ENCODE assay signal across 21 cellular contexts in genomic region chr2:25615920-25616319, GRCh38. TPM values are rescaled to one million over a fixed set of nuclear protein-coding genes. Genes with fewer than 3 reads are reported as not detected.
A peak's percentile ranks its signal among the peaks of the same experiment; 100 is the strongest.
DNase-seq lines count a peak whose midpoint lies in the region; ATAC-seq and TF ChIP-seq lines count a peak whose summit lies in the region.
"Had no signal": no experiment of that assay in that cellular context is flagged by ENCODE, and none has a peak within 500 bp of the region (broad histone marks: within the 10 kb centered on the region; RNA-seq: fewer than 3 reads in every experiment).

No MANE protein-coding gene starts in this region.

- intact Hi-C loops in testis (cut with DNase I; ENCODE audit: low total_unique reads): no loop called here

- H3K4me2 ChIP-seq in Karpas-422 (ENCODE audit: low read depth, low read length, poor library complexity, severe bottlenecking): no peak overlapping the region

- DNase-seq in NCI-H146 (lab: John Stamatoyannopoulos, UW): peak; percentile 1
- no peak for DNase-seq in NCI-H146 treated with DMSO at 0.1 percent for 48 hours (lab: John Stamatoyannopoulos, UW; ENCODE audit: unreplicated experiment)
- DNase-seq in RWPE2 (ENCODE audit: low spot score): no peak
- DNase-seq in fibroblast of the aortic adventitia (ENCODE audit: low read depth): peak; percentile 14
- peak; percentile 42 for DNase-seq in testis
- no peak for DNase-seq in iPS-NIHi11 (ENCODE audit: low spot score)
- no peak for DNase-seq in GDM1 (lab: John Stamatoyannopoulos, UW)
- DNase-seq in Karpas-422: no peak
- DNase-seq: 8988T; BE2C; CD4-positive, CD25-positive, alpha-beta regulatory T cell; COR-L47; EL; HFFc6; Kasumi-1; NCI-H1092 treated with DMSO at 0.1 percent for 48 hours; NCI-H1694; NCI-H774; PC-3; RPMI8226; SIG-M5 had no signal

- no peaks in the 10 kb centered on the region for H3K9me2 ChIP-seq in Karpas-422 (replicated peaks; ENCODE audit: insufficient read depth, low read length)

- no peak for TF ChIP-seq POLR2A in testis (IDR thresholded peaks at IDR 0.05)

- no peak overlapping the region for H3K9ac ChIP-seq in Karpas-422 (ENCODE audit: low read length)

- H3K79me2 ChIP-seq in Karpas-422 (ENCODE audit: low read length): no peaks in the 10 kb centered on the region

- H3K36me3 ChIP-seq in RWPE2 (ENCODE audit: low read depth) (peaks cover 15% of the 10 kb centered on the region), testis (ENCODE audit: low read depth, missing control alignments) (no peaks in the 10 kb centered on the region), Karpas-422 (ENCODE audit: insufficient read depth, low read length) (no peaks in the 10 kb centered on the region)
- H3K36me3 ChIP-seq: BE2C had no signal

- H3K27ac ChIP-seq in RWPE2 (ENCODE audit: poor library complexity, severe bottlenecking): peak overlapping the region; percentile 97
- no peak overlapping the region for H3K27ac ChIP-seq in testis
- H3K27ac ChIP-seq in Karpas-422 (ENCODE audit: low read length): no peak overlapping the region

- H2AFZ ChIP-seq in Karpas-422 (ENCODE audit: low read length): no peak overlapping the region

- no peaks in the 10 kb centered on the region for H3K9me3 ChIP-seq in RWPE2 (ENCODE audit: severe bottlenecking)
- H3K9me3 ChIP-seq in testis: no peaks in the 10 kb centered on the region
- H3K9me3 ChIP-seq in Karpas-422 (ENCODE audit: low read length): no peaks in the 10 kb centered on the region
- H3K9me3 ChIP-seq: BE2C had no signal

- ATAC-seq in RWPE2 (ENCODE audit: low read depth): no peak
- ATAC-seq: PC-3 had no signal

- H4K20me1 ChIP-seq in Karpas-422 (ENCODE audit: insufficient read depth, low read depth, low read length): peaks cover 17% of the 10 kb centered on the region; the same call in 1 of the 2 replicates

- H3K4me1 ChIP-seq in RWPE2 (ENCODE audit: insufficient read depth, poor library complexity, severe bottlenecking) (peaks cover 40% of the 10 kb centered on the region), testis (peaks cover 13% of the 10 kb centered on the region), Karpas-422 (ENCODE audit: low read length) (no peaks in the 10 kb centered on the region)
- H3K4me1 ChIP-seq: BE2C had no signal

- H3K4me3 ChIP-seq in RWPE2 (ENCODE audit: severe bottlenecking) (no peak overlapping the region), fibroblast of the aortic adventitia (ENCODE audit: low read depth, low read length) (no peak overlapping the region), testis (no peak overlapping the region), Karpas-422 (ENCODE audit: low read length) (no peak overlapping the region)

- no peak for TF ChIP-seq CTCF in RWPE2 (IDR thresholded peaks at IDR 0.05; ENCODE audit: poor library complexity, severe bottlenecking)
- TF ChIP-seq CTCF in fibroblast of the aortic adventitia (IDR thresholded peaks at IDR 0.05; ENCODE audit: insufficient read depth, low read length): no peak
- no peak for TF ChIP-seq CTCF in testis (IDR thresholded peaks at IDR 0.05)

- no peaks in the 10 kb centered on the region for H3K27me3 ChIP-seq in RWPE2 (ENCODE audit: insufficient read depth, poor library complexity, severe bottlenecking)
- no peaks in the 10 kb centered on the region for H3K27me3 ChIP-seq in testis
- no peaks in the 10 kb centered on the region for H3K27me3 ChIP-seq in Karpas-422 (ENCODE audit: low read length)
- H3K27me3 ChIP-seq: BE2C had no signal

RNA-seq across cellular contexts. Expression of gene DTNB, which starts 57.5 kb away (rescaled TPM):
- total RNA-seq in fibroblast of the aortic adventitia (ENCODE audit: low replicate concordance) (4.1 and 11.7 TPM in 2 replicates), testis (10 to 100 TPM; 45.1 to 47.3 TPM)
- 21.9 TPM for polyA plus RNA-seq in testis (ENCODE audit: insufficient read depth, low read depth, low replicate concordance)
- total RNA-seq in Karpas-422 (2014; rRNA removed; shearing (Covaris generic); ENCODE audit: low replicate concordance): 6.9 and 9.1 TPM in 2 replicates

Comparison
In these comparisons a context has a peak if more than half of its experiments do, and no peak if none do; other contexts are left out.
1. DNase-seq: peak in NCI-H146 (single experiment), fibroblast of the aortic adventitia (single experiment) and testis (single experiment); none in NCI-H146 treated with DMSO at 0.1 percent for 48 hours (single experiment), RWPE2 (single experiment), iPS-NIHi11 (single experiment), GDM1 (single experiment) and Karpas-422 (single experiment).